Comparison of ENCODE assay signal across 18 cellular contexts in genomic region chr13:102311901-102312300, GRCh38.
DNase-seq lines count a peak whose midpoint lies in the region; ATAC-seq lines count a peak whose summit lies in the region.
"Had no signal": no experiment of that assay in that cellular context is flagged by ENCODE, and none has a peak within 500 bp of the region (broad histone marks: within the 10 kb centered on the region; RNA-seq: fewer than 3 reads in every experiment).

No MANE protein-coding gene starts in this region.

- peak; percentile 89 for ATAC-seq in GM18861 (IDR thresholded peaks at IDR 0.05; ENCODE audit: unreplicated experiment)
- peak; percentile 57 for ATAC-seq in GM21786 (IDR thresholded peaks at IDR 0.05; ENCODE audit: unreplicated experiment)
- ATAC-seq in HG03520 (IDR thresholded peaks at IDR 0.05; ENCODE audit: unreplicated experiment), result peak; percentile 85
- no peak for ATAC-seq in GM19467 (IDR thresholded peaks at IDR 0.05; ENCODE audit: unreplicated experiment)
- ATAC-seq: activated CD4-positive, alpha-beta T cell treated with anti-CD3 and anti-CD28 coated beads for 36 hours; activated naive CD8-positive, alpha-beta T cell treated with anti-CD3 and anti-CD28 coated beads, Interleukin-2, amount 50 U/mL, for 24 hours; psoas muscle had no signal

- in situ Hi-C loops in G401 (cut with HindIII; ENCODE audit: low sequenced_read_pairs), result no loop called here

- peak; percentile 31 for DNase-seq in G401 (ENCODE audit: low spot score)
- no peak for DNase-seq in occipital lobe (lab: John Stamatoyannopoulos, UW)
- no peak for DNase-seq in T-helper 1 cell
- no peak for DNase-seq in NCI-H187 treated with DMSO at 0.1 percent for 48 hours (lab: John Stamatoyannopoulos, UW)
- DNase-seq: activated CD4-positive, alpha-beta T cell treated with anti-CD3 and anti-CD28 coated beads for 36 hours; activated naive CD8-positive, alpha-beta T cell treated with anti-CD3 and anti-CD28 coated beads, Interleukin-2, amount 50 U/mL, for 24 hours; activated T-cell treated with anti-CD3 and anti-CD28 coated beads, Interleukin-2, amount 50 U/mL, for 24 hours; Caco-2; glutamatergic neuron; MG63; NCI-H2171 treated with DMSO at 0.1 percent for 48 hours; psoas muscle; stimulated activated CD8-positive, alpha-beta memory T cell treated with anti-CD3 and anti-CD28 coated beads, Interleukin-4, amount 100 ng/mL, for 48 hours; trophoblast cell had no signal
